Comparison of ENCODE assay signal across 1 cellular context in genomic region chr11:20035701-20036601, GRCh38.
A peak's percentile ranks its signal among the peaks of the same experiment; 100 is the strongest.
TF ChIP-seq lines count a peak whose summit lies in the region.

No MANE protein-coding gene starts in this region.

TF ChIP-seq in HepG2, 621 proteins besides CTCF, POLR2A, EP300 and RAD21 (continued from another document and continues in another):
- TF ChIP-seq ZNF318 (CRISPR knock-in tag; IDR thresholded peaks at IDR 0.05) (peak; percentile 76; the same call in 1 of the 2 replicates), SCMH1 (CRISPR knock-in tag; IDR thresholded peaks at IDR 0.05; ENCODE audit: borderline replicate concordance) (no peak), AHDC1 (CRISPR knock-in tag; IDR thresholded peaks at IDR 0.05; ENCODE audit: borderline replicate concordance) (peak; percentile 83), PRPF4 (IDR thresholded peaks at IDR 0.05; ENCODE audit: low read depth, low read length, poor library complexity, severe bottlenecking) (no peak), ZNF281 (CRISPR knock-in tag; IDR thresholded peaks at IDR 0.05; ENCODE audit: borderline replicate concordance) (peak; percentile 38; the same call in 1 of the 2 replicates), ZNF737 (CRISPR knock-in tag; IDR thresholded peaks at IDR 0.05; ENCODE audit: borderline replicate concordance) (no peak), NKX3-1 (CRISPR knock-in tag; IDR thresholded peaks at IDR 0.05) (no peak), MEIS1 (CRISPR knock-in tag; IDR thresholded peaks at IDR 0.05; ENCODE audit: borderline replicate concordance) (no peak; the same call in 1 of the 2 replicates), TOPORS (CRISPR knock-in tag; IDR thresholded peaks at IDR 0.05) (0 out of 2 replicates have a peak, but pooled peaks have one; percentile 62), HOXA3 (CRISPR knock-in tag; IDR thresholded peaks at IDR 0.05) (peak; percentile 83), MTF1 (CRISPR knock-in tag; IDR thresholded peaks at IDR 0.05) (0 out of 2 replicates have a peak, but pooled peaks have one; percentile 21), FOXA1 (IDR thresholded peaks at IDR 0.05) (no peak), FOXA1 (CRISPR knock-in tag; IDR thresholded peaks at IDR 0.05) (peak; percentile 86), KDM1A (CRISPR knock-in tag; IDR thresholded peaks at IDR 0.05) (peak; percentile 93), RELA (CRISPR knock-in tag; IDR thresholded peaks at IDR 0.05) (no peak), IRF2 (CRISPR knock-in tag; IDR thresholded peaks at IDR 0.05) (peak; percentile 69), RBFOX2 (IDR thresholded peaks at IDR 0.05; ENCODE audit: low read depth, low read length) (no peak), MED1 (CRISPR knock-in tag; IDR thresholded peaks at IDR 0.05) (peak; percentile 98), ZSCAN29 (CRISPR knock-in tag; conservative IDR thresholded peaks at IDR 0.05) (peak; percentile 89), PREB (CRISPR knock-in tag; IDR thresholded peaks at IDR 0.05) (no peak)
- TF ChIP-seq, protein P1, sequence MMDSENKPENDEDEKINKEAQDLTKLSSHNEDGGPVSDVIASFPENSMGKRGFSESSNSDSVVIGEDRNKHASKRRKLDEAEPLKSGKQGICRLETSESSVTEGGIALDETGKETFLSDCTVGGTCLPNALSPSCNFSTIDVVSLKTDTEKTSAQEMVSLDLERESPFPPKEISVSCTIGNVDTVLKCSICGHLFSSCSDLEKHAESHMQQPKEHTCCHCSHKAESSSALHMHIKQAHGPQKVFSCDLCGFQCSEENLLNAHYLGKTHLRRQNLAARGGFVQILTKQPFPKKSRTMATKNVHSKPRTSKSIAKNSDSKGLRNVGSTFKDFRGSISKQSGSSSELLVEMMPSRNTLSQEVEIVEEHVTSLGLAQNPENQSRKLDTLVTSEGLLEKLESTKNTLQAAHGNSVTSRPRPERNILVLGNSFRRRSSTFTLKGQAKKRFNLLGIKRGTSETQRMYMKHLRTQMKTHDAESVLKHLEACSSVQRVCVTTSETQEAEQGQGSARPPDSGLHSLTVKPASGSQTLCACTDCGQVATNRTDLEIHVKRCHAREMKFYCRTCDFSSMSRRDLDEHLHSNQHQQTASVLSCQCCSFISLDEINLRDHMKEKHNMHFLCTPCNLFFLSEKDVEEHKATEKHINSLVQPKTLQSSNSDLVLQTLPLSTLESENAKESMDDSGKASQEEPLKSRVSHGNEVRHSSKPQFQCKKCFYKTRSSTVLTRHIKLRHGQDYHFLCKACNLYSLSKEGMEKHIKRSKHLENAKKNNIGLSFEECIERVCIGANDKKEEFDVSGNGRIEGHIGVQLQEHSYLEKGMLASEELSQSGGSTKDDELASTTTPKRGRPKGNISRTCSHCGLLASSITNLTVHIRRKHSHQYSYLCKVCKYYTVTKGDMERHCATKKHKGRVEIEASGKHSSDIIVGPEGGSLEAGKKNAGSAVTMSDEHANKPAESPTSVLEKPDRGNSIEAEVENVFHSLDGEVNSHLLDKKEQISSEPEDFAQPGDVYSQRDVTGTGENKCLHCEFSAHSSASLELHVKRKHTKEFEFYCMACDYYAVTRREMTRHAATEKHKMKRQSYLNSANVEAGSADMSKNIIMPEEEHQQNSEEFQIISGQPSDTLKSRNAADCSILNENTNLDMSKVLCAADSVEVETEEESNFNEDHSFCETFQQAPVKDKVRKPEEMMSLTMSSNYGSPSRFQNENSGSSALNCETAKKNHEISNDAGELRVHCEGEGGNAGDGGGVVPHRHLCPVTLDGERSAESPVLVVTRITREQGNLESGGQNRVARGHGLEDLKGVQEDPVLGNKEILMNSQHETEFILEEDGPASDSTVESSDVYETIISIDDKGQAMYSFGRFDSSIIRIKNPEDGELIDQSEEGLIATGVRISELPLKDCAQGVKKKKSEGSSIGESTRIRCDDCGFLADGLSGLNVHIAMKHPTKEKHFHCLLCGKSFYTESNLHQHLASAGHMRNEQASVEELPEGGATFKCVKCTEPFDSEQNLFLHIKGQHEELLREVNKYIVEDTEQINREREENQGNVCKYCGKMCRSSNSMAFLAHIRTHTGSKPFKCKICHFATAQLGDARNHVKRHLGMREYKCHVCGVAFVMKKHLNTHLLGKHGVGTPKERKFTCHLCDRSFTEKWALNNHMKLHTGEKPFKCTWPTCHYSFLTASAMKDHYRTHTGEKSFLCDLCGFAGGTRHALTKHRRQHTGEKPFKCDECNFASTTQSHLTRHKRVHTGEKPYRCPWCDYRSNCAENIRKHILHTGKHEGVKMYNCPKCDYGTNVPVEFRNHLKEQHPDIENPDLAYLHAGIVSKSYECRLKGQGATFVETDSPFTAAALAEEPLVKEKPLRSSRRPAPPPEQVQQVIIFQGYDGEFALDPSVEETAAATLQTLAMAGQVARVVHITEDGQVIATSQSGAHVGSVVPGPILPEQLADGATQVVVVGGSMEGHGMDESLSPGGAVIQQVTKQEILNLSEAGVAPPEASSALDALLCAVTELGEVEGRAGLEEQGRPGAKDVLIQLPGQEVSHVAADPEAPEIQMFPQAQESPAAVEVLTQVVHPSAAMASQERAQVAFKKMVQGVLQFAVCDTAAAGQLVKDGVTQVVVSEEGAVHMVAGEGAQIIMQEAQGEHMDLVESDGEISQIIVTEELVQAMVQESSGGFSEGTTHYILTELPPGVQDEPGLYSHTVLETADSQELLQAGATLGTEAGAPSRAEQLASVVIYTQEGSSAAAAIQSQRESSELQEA (CRISPR knock-in tag; IDR thresholded peaks at IDR 0.05; ENCODE audit: not compliant biosample characterization) = no peak
- TF ChIP-seq, protein P2, sequence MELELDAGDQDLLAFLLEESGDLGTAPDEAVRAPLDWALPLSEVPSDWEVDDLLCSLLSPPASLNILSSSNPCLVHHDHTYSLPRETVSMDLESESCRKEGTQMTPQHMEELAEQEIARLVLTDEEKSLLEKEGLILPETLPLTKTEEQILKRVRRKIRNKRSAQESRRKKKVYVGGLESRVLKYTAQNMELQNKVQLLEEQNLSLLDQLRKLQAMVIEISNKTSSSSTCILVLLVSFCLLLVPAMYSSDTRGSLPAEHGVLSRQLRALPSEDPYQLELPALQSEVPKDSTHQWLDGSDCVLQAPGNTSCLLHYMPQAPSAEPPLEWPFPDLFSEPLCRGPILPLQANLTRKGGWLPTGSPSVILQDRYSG (CRISPR knock-in tag; IDR thresholded peaks at IDR 0.05) = no peak
- TF ChIP-seq, protein P3, sequence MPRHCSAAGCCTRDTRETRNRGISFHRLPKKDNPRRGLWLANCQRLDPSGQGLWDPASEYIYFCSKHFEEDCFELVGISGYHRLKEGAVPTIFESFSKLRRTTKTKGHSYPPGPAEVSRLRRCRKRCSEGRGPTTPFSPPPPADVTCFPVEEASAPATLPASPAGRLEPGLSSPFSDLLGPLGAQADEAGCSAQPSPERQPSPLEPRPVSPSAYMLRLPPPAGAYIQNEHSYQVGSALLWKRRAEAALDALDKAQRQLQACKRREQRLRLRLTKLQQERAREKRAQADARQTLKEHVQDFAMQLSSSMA (CRISPR knock-in tag; IDR thresholded peaks at IDR 0.05) = no peak
